ENCODE assay signal across 1 cellular context in the genomic region with DNA sequence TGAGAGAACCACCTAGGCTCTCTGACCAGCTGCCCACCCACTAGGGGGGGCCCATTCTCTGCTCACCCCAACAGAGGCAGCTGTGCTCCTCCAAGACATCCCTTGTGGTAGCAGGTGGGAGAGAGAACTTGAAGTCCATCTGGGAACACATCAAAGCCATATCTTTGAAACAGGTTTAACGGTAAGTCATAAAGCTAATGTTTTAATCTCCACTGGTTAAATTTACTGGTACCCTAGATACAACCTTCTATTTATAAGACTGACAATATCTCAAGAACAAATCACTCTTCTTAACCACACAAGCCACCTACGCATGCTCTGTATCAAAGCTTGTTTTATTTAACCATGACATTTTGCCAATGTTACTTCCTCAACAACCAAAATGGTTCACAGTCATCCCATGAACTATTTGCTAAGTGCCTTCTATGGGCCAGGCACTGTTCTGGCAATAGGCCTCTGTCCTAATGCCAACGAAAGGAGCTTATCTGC.
TF ChIP-seq lines count a peak whose summit lies in the region.

No MANE protein-coding gene starts in this region.

TF ChIP-seq in HepG2, 621 proteins besides CTCF, POLR2A, EP300 and RAD21:
- peak; percentile 4; the same call in 1 of the 2 replicates for TF ChIP-seq STAG1 (CRISPR knock-in tag; IDR thresholded peaks at IDR 0.05)
- TF ChIP-seq, protein P1, sequence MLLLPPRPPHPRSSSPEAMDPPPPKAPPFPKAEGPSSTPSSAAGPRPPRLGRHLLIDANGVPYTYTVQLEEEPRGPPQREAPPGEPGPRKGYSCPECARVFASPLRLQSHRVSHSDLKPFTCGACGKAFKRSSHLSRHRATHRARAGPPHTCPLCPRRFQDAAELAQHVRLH (CRISPR knock-in tag; IDR thresholded peaks at IDR 0.05; ENCODE audit: borderline replicate concordance, low read depth): no peak
- no peak for TF ChIP-seq ZNF558 (CRISPR knock-in tag; IDR thresholded peaks at IDR 0.05; ENCODE audit: borderline replicate concordance)
- TF ChIP-seq ZNF83 (CRISPR knock-in tag; IDR thresholded peaks at IDR 0.05; ENCODE audit: borderline replicate concordance): no peak
